8 cellular contexts compared by ENCODE assay signal in genomic region chr1:94463765-94464330, GRCh38. TPM values are rescaled to one million over a fixed set of nuclear protein-coding genes. Genes with fewer than 3 reads are reported as not detected.
DNase-seq lines count a peak whose midpoint lies in the region; ATAC-seq lines count a peak whose summit lies in the region.

No MANE protein-coding gene starts in this region.

- no peaks in the 10 kb centered on the region for H3K27me3 Mint-ChIP-seq in activated CD4-positive, alpha-beta T cell treated with anti-CD3 and anti-CD28 coated beads, Interleukin-2, amount 10 ng/mL, durations not matched to agents 24 days and 14 days

- ATAC-seq in HG02763 (IDR thresholded peaks at IDR 0.05; ENCODE audit: unreplicated experiment) = no peak

- no peaks in the 10 kb centered on the region for H3K9me3 Mint-ChIP-seq in activated CD4-positive, alpha-beta T cell treated with anti-CD3 and anti-CD28 coated beads, Interleukin-2, amount 10 ng/mL, durations not matched to agents 24 days and 14 days

- peak overlapping the region; percentile 12 for H3K9ac ChIP-seq in SK-N-MC (ENCODE audit: insufficient read length)

- no peak overlapping the region for H3K4me3 Mint-ChIP-seq in activated CD4-positive, alpha-beta T cell treated with anti-CD3 and anti-CD28 coated beads, Interleukin-2, amount 10 ng/mL, durations not matched to agents 24 days and 14 days

- H3K9me3 ChIP-seq in SK-N-MC (ENCODE audit: low read depth, low read length) = no peaks in the 10 kb centered on the region

- intact Hi-C loops in activated CD4-positive, alpha-beta T cell treated with anti-CD3 and anti-CD28 coated beads, Interleukin-2, amount 10 ng/mL, durations not matched to agents 24 days and 14 days (cut with micrococcal nuclease) = loop anchor here (1.0 to 5.0 kb wide), 2 partner anchors 403 to 422 kb away; no protein-coding TSS in a partner anchor

- H3K36me3 ChIP-seq in SK-N-MC (ENCODE audit: insufficient read depth, low read length) = peaks cover 27% of the 10 kb centered on the region

- peaks cover 6% of the 10 kb centered on the region for H3K36me3 Mint-ChIP-seq in activated CD4-positive, alpha-beta T cell treated with anti-CD3 and anti-CD28 coated beads, Interleukin-2, amount 10 ng/mL, durations not matched to agents 24 days and 14 days (ENCODE audit: low read depth)

- peaks cover 1% of the 10 kb centered on the region for H3K4me1 Mint-ChIP-seq in activated CD4-positive, alpha-beta T cell treated with anti-CD3 and anti-CD28 coated beads, Interleukin-2, amount 10 ng/mL, durations not matched to agents 24 days and 14 days

- peak; percentile 76 for DNase-seq in activated CD4-positive, alpha-beta T cell treated with anti-CD3 and anti-CD28 coated beads, Interleukin-2, amount 10 ng/mL, durations not matched to agents 24 days and 14 days
- no peak for DNase-seq in activated CD4-positive, alpha-beta T cell treated with anti-CD3 and anti-CD28 coated beads, Interleukin-2, amount 50 U/mL, for 1 hour
- DNase-seq in Jurkat, Clone E6-1 (ENCODE audit: low read depth, low spot score) = peak; percentile 64
- peak; percentile 42 for DNase-seq in SK-N-MC (ENCODE audit: low read depth, low spot score)
- peak; percentile 76 for DNase-seq in fibroblast of peridontal ligament (ENCODE audit: extremely low read depth)
- DNase-seq in pons (ENCODE audit: low spot score) = peak; percentile 83
- no peak for DNase-seq in retina

- H3K27ac ChIP-seq in SK-N-MC = peak overlapping the region; percentile 30; the same call in 1 of the 2 replicates

- no peak overlapping the region for H3K4me3 ChIP-seq in Jurkat, Clone E6-1 (ENCODE audit: low read length)
- no peak overlapping the region for H3K4me3 ChIP-seq in SK-N-MC

- no peak overlapping the region for H3K27ac Mint-ChIP-seq in activated CD4-positive, alpha-beta T cell treated with anti-CD3 and anti-CD28 coated beads, Interleukin-2, amount 10 ng/mL, durations not matched to agents 24 days and 14 days

RNA-seq across cellular contexts. Expression of gene ABCD3, which starts 45.7 kb away (rescaled TPM):
- total RNA-seq in activated CD4-positive, alpha-beta T cell treated with anti-CD3 and anti-CD28 coated beads, Interleukin-2, amount 10 ng/mL, durations not matched to agents 24 days and 14 days = 29.9 and 31.1 TPM in 2 replicates
- 37.1 TPM for polyA plus RNA-seq in Jurkat, Clone E6-1 (2012; ENCODE audit: insufficient read depth, insufficient read length)

Comparison
In these comparisons a context has a peak if more than half of its experiments do, and no peak if none do; other contexts are left out.
1. DNase-seq: peak in activated CD4-positive, alpha-beta T cell treated with anti-CD3 and anti-CD28 coated beads, Interleukin-2, amount 10 ng/mL, durations not matched to agents 24 days and 14 days (single experiment), Jurkat, Clone E6-1 (single experiment), SK-N-MC (single experiment), fibroblast of peridontal ligament (single experiment) and pons (single experiment); none in activated CD4-positive, alpha-beta T cell treated with anti-CD3 and anti-CD28 coated beads, Interleukin-2, amount 50 U/mL, for 1 hour (single experiment) and retina (single experiment).